Comparison of ENCODE assay signal across 18 cellular contexts in the genomic region with DNA sequence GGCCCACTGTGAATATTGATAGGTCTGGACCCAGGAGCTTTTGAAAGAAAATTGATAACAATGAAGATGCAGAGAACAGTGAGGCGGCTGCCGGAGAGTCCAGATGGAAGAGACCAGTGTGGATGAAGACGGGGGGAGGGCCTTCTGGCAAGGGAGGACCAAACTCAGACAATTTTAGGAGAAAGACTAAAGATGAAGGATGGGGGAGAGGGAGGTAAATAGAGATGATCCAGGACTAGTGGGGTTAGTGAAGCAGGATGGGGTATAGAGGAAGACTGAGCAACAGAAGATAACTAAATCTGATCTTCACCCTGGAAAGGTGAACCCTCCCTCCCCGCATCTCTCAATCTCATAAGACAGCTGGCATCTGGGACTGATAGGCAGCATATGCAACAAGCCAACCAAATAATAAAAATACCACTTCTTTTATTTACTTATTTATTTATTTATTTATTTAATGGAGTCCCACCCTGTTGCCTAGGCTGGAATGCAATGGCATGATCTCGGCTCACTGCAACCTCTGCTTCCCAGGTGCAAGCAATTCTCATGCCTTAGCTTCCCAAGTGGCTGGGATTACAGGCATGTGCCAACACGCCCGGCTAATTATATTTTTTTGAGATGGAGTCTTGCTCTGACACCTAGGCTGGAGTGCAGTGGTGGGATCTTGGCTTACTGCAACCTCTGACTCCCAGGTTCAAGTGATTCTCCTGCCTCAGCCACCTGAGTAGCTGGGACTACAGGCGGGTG. TPM values are rescaled to one million over a fixed set of nuclear protein-coding genes. Genes with fewer than 3 reads are reported as not detected.
DNase-seq lines count a peak whose midpoint lies in the region; ATAC-seq and TF ChIP-seq lines count a peak whose summit lies in the region.
"Had no signal": no experiment of that assay in that cellular context is flagged by ENCODE, and none has a peak within 500 bp of the region (broad histone marks: within the 10 kb centered on the region; RNA-seq: fewer than 3 reads in every experiment).

No MANE protein-coding gene starts in this region.

- CTCF ChIA-PET in PC-3 (lab: Charles Lee), result no interaction called here

- H2AFZ ChIP-seq in DND-41 (ENCODE audit: low read depth, low read length), result no peak overlapping the region
- no peak overlapping the region for H2AFZ ChIP-seq in PC-3 (ENCODE audit: low read length)

- ATAC-seq in CD4-positive, CD25-positive, alpha-beta regulatory T cell (ENCODE audit: low read depth in 2 of 2), result no peak
- peak; percentile 39; the same call in 2 of the 3 replicates for ATAC-seq in DND-41 (ENCODE audit: insufficient read depth, low read depth)
- ATAC-seq in PC-3, result no peak
- ATAC-seq: natural killer cell treated with Interleukin-12 subunit alpha and Interleukin-12 subunit beta and Interleukin-15 and Interleukin-18, amount 100 ng/mL, for 72 hours had no signal

- H3K4me1 ChIP-seq in CD4-positive, CD25-positive, alpha-beta regulatory T cell (ENCODE audit: control insufficient read depth, insufficient read depth, low read length, poor library complexity, severe bottlenecking), result no peaks in the 10 kb centered on the region
- H3K4me1 ChIP-seq in DND-41 (ENCODE audit: insufficient read depth, low read length) (no peaks in the 10 kb centered on the region), PC-3 (ENCODE audit: insufficient read depth, low read length) (peaks cover 25% of the 10 kb centered on the region)

- H3K9ac ChIP-seq in DND-41 (ENCODE audit: low read depth, low read length), result no peak overlapping the region
- H3K9ac ChIP-seq in PC-3 (ENCODE audit: low read length), result no peak overlapping the region

- POLR2A ChIA-PET in PC-3 (lab: Charles Lee; ENCODE audit: unreplicated experiment), result no interaction called here

- DNase-seq in CD4-positive, CD25-positive, alpha-beta regulatory T cell, result no peak
- DNase-seq in DND-41 (no peak), NCI-H2227 treated with DMSO at 0.1 percent for 48 hours (lab: John Stamatoyannopoulos, UW) (peak; percentile 35), chondrocyte (ENCODE audit: low spot score) (no peak), NCI-H345 treated with DMSO at 0.1 percent for 48 hours (lab: John Stamatoyannopoulos, UW; ENCODE audit: unreplicated experiment) (no peak), PC-3 (no peak)
- no peak for DNase-seq in activated T-helper 2 cell treated with anti-CD3 and anti-CD28 coated beads, Interferon-gamma antibody, Interleukin-2, Interleukin-4, amounts not matched to agents 10 μg/mL and 5 μg/mL and 100 μg/mL, durations not matched to agents 14 hours and 24 hours and 36 hours (ENCODE audit: low spot score)
- DNase-seq: activated B cell treated with CpG ODN at 0.5 μM for 24 hours; activated CD4-positive, alpha-beta memory T cell treated with anti-CD3 and anti-CD28 coated beads, Interleukin-2, amount 10 ng/mL, durations not matched to agents 7 days and 5 days; HFFc6; NCI-H1436; NCI-H82; posterior cingulate gyrus had no signal

- H3K4me3 ChIP-seq in CD4-positive, CD25-positive, alpha-beta regulatory T cell (ENCODE audit: low read depth, low read length), result no peak overlapping the region
- H3K4me3 ChIP-seq in DND-41 (ENCODE audit: low read depth in 1 of 2, low read length in 2 of 2) (no peak overlapping the region), PC-3 (ENCODE audit: low read length) (no peak overlapping the region)

- H3K9me2 ChIP-seq in PC-3 (replicated peaks; ENCODE audit: low read length), result no peaks in the 10 kb centered on the region

- no peak for TF ChIP-seq CTCF in DND-41 (IDR thresholded peaks at IDR 0.05; ENCODE audit: borderline replicate concordance, extremely low read depth, low read length, poor library complexity, severe bottlenecking)
- no peak for TF ChIP-seq CTCF in chondrocyte (IDR thresholded peaks at IDR 0.05)
- TF ChIP-seq CTCF in PC-3 (conservative IDR thresholded peaks at IDR 0.05; ENCODE audit: low read depth, low read length), result no peak

- H3K4me2 ChIP-seq in DND-41 (ENCODE audit: insufficient read depth, low read length) (no peak overlapping the region), PC-3 (ENCODE audit: low read length) (no peak overlapping the region)

- H3K27me3 Mint-ChIP-seq in CD4-positive, CD25-positive, alpha-beta regulatory T cell, result no peaks in the 10 kb centered on the region
- H3K27me3 Mint-ChIP-seq in chondrocyte (ENCODE audit: low read depth), result no peaks in the 10 kb centered on the region
- no peaks in the 10 kb centered on the region for H3K27me3 Mint-ChIP-seq in activated T-helper 2 cell treated with anti-CD3 and anti-CD28 coated beads, Interferon-gamma antibody, Interleukin-2, Interleukin-4, amounts not matched to agents 10 μg/mL and 5 μg/mL and 100 μg/mL, durations not matched to agents 14 hours and 24 hours and 36 hours (ENCODE audit: low read depth)
- H3K27me3 Mint-ChIP-seq: activated B cell treated with CpG ODN at 0.5 μM for 24 hours; activated CD4-positive, alpha-beta memory T cell treated with anti-CD3 and anti-CD28 coated beads, Interleukin-2, amount 10 ng/mL, durations not matched to agents 7 days and 5 days; activated naive CD4-positive, alpha-beta T cell treated with anti-CD3 and anti-CD28 coated beads, Interleukin-2, amount 50 U/mL, for 24 hours; natural killer cell treated with Interleukin-12 subunit alpha and Interleukin-12 subunit beta and Interleukin-15 and Interleukin-18, amount 100 ng/mL, for 72 hours had no signal

- H3K9me3 Mint-ChIP-seq in CD4-positive, CD25-positive, alpha-beta regulatory T cell, result no peaks in the 10 kb centered on the region
- H3K9me3 Mint-ChIP-seq in chondrocyte (ENCODE audit: low read depth), result no peaks in the 10 kb centered on the region
- no peaks in the 10 kb centered on the region for H3K9me3 Mint-ChIP-seq in activated T-helper 2 cell treated with anti-CD3 and anti-CD28 coated beads, Interferon-gamma antibody, Interleukin-2, Interleukin-4, amounts not matched to agents 10 μg/mL and 5 μg/mL and 100 μg/mL, durations not matched to agents 14 hours and 24 hours and 36 hours
- H3K9me3 Mint-ChIP-seq: activated B cell treated with CpG ODN at 0.5 μM for 24 hours; activated CD4-positive, alpha-beta memory T cell treated with anti-CD3 and anti-CD28 coated beads, Interleukin-2, amount 10 ng/mL, durations not matched to agents 7 days and 5 days; activated naive CD4-positive, alpha-beta T cell treated with anti-CD3 and anti-CD28 coated beads, Interleukin-2, amount 50 U/mL, for 24 hours; HFFc6; natural killer cell treated with Interleukin-12 subunit alpha and Interleukin-12 subunit beta and Interleukin-15 and Interleukin-18, amount 100 ng/mL, for 72 hours had no signal

- H3K27me3 ChIP-seq in CD4-positive, CD25-positive, alpha-beta regulatory T cell (ENCODE audit: control insufficient read depth, insufficient read depth, low read length), result no peaks in the 10 kb centered on the region
- no peaks in the 10 kb centered on the region for H3K27me3 ChIP-seq in DND-41 (ENCODE audit: insufficient read depth, low read length, poor library complexity)
- no peaks in the 10 kb centered on the region for H3K27me3 ChIP-seq in PC-3 (ENCODE audit: low read length)

- no peak overlapping the region for H3K4me3 Mint-ChIP-seq in CD4-positive, CD25-positive, alpha-beta regulatory T cell
- no peak overlapping the region for H3K4me3 Mint-ChIP-seq in chondrocyte (ENCODE audit: unreplicated experiment)
- H3K4me3 Mint-ChIP-seq in activated T-helper 2 cell treated with anti-CD3 and anti-CD28 coated beads, Interferon-gamma antibody, Interleukin-2, Interleukin-4, amounts not matched to agents 10 μg/mL and 5 μg/mL and 100 μg/mL, durations not matched to agents 14 hours and 24 hours and 36 hours (ENCODE audit: low read depth), result no peak overlapping the region
- H3K4me3 Mint-ChIP-seq: activated B cell treated with CpG ODN at 0.5 μM for 24 hours; activated CD4-positive, alpha-beta memory T cell treated with anti-CD3 and anti-CD28 coated beads, Interleukin-2, amount 10 ng/mL, durations not matched to agents 7 days and 5 days; activated naive CD4-positive, alpha-beta T cell treated with anti-CD3 and anti-CD28 coated beads, Interleukin-2, amount 50 U/mL, for 24 hours; HFFc6; natural killer cell treated with Interleukin-12 subunit alpha and Interleukin-12 subunit beta and Interleukin-15 and Interleukin-18, amount 100 ng/mL, for 72 hours had no signal

- no peak overlapping the region for H3K27ac ChIP-seq in CD4-positive, CD25-positive, alpha-beta regulatory T cell (ENCODE audit: insufficient read depth, low read length, poor library complexity, severe bottlenecking)
- H3K27ac ChIP-seq in DND-41 (ENCODE audit: low read length) (no peak overlapping the region), PC-3 (ENCODE audit: low read length) (no peak overlapping the region)
- H3K27ac ChIP-seq: C4-2B had no signal

- BruUV-seq in PC-3 (replicated peaks; lab: Mats Ljungman, UMichigan), result no TSS peak

- no peaks in the 10 kb centered on the region for H3K79me2 ChIP-seq in DND-41 (ENCODE audit: insufficient read depth, low read length)
- no peaks in the 10 kb centered on the region for H3K79me2 ChIP-seq in PC-3 (ENCODE audit: low read length)

- intact Hi-C loops in PC-3 (cut with micrococcal nuclease), result no loop called here
- intact Hi-C loops in activated T-helper 2 cell treated with anti-CD3 and anti-CD28 coated beads, Interferon-gamma antibody, Interleukin-2, Interleukin-4, amounts not matched to agents 10 μg/mL and 5 μg/mL and 100 μg/mL, durations not matched to agents 14 hours and 24 hours and 36 hours (cut with micrococcal nuclease), result no loop called here

- H4K20me1 ChIP-seq in DND-41 (ENCODE audit: insufficient read depth, low read length) (no peaks in the 10 kb centered on the region), PC-3 (ENCODE audit: low read length) (no peaks in the 10 kb centered on the region)

- peaks cover 14% of the 10 kb centered on the region for H3K36me3 Mint-ChIP-seq in CD4-positive, CD25-positive, alpha-beta regulatory T cell
- H3K36me3 Mint-ChIP-seq in chondrocyte (ENCODE audit: low read depth), result peaks cover 21% of the 10 kb centered on the region
- H3K36me3 Mint-ChIP-seq in activated T-helper 2 cell treated with anti-CD3 and anti-CD28 coated beads, Interferon-gamma antibody, Interleukin-2, Interleukin-4, amounts not matched to agents 10 μg/mL and 5 μg/mL and 100 μg/mL, durations not matched to agents 14 hours and 24 hours and 36 hours (ENCODE audit: low read depth), result peaks cover 31% of the 10 kb centered on the region

- H3K36me3 ChIP-seq in CD4-positive, CD25-positive, alpha-beta regulatory T cell (ENCODE audit: control insufficient read depth, insufficient read depth, low read length), result peaks cover 37% of the 10 kb centered on the region
- peaks cover 41% of the 10 kb centered on the region for H3K36me3 ChIP-seq in DND-41 (ENCODE audit: insufficient read depth, low read length)
- H3K36me3 ChIP-seq in PC-3 (ENCODE audit: low read depth, low read length), result peaks cover 24% of the 10 kb centered on the region

- peaks cover 0 to 7% (median 1%) of the 10 kb centered on the region in 4 donors for H3K4me1 Mint-ChIP-seq in CD4-positive, CD25-positive, alpha-beta regulatory T cell
- H3K4me1 Mint-ChIP-seq in chondrocyte (ENCODE audit: low read depth), result peaks cover 8% of the 10 kb centered on the region
- no peaks in the 10 kb centered on the region for H3K4me1 Mint-ChIP-seq in activated T-helper 2 cell treated with anti-CD3 and anti-CD28 coated beads, Interferon-gamma antibody, Interleukin-2, Interleukin-4, amounts not matched to agents 10 μg/mL and 5 μg/mL and 100 μg/mL, durations not matched to agents 14 hours and 24 hours and 36 hours (ENCODE audit: low read depth)
- H3K4me1 Mint-ChIP-seq: activated B cell treated with CpG ODN at 0.5 μM for 24 hours had no signal

- peak overlapping the region in 2 of 3 donors; percentile 58 to 79 for H3K27ac Mint-ChIP-seq in CD4-positive, CD25-positive, alpha-beta regulatory T cell
- H3K27ac Mint-ChIP-seq in chondrocyte (ENCODE audit: unreplicated experiment), result peak overlapping the region; percentile 66
- H3K27ac Mint-ChIP-seq in activated T-helper 2 cell treated with anti-CD3 and anti-CD28 coated beads, Interferon-gamma antibody, Interleukin-2, Interleukin-4, amounts not matched to agents 10 μg/mL and 5 μg/mL and 100 μg/mL, durations not matched to agents 14 hours and 24 hours and 36 hours, result no peak overlapping the region
- H3K27ac Mint-ChIP-seq: activated B cell treated with CpG ODN at 0.5 μM for 24 hours; activated CD4-positive, alpha-beta memory T cell treated with anti-CD3 and anti-CD28 coated beads, Interleukin-2, amount 10 ng/mL, durations not matched to agents 7 days and 5 days; activated naive CD4-positive, alpha-beta T cell treated with anti-CD3 and anti-CD28 coated beads, Interleukin-2, amount 50 U/mL, for 24 hours; HFFc6; natural killer cell treated with Interleukin-12 subunit alpha and Interleukin-12 subunit beta and Interleukin-15 and Interleukin-18, amount 100 ng/mL, for 72 hours had no signal

- no peaks in the 10 kb centered on the region for H3K9me3 ChIP-seq in CD4-positive, CD25-positive, alpha-beta regulatory T cell (ENCODE audit: control insufficient read depth in 2 of 2, low read length in 2 of 2)
- no peaks in the 10 kb centered on the region for H3K9me3 ChIP-seq in DND-41 (ENCODE audit: insufficient read depth, low read length, severe bottlenecking)
- H3K9me3 ChIP-seq in PC-3 (ENCODE audit: low read length), result no peaks in the 10 kb centered on the region

- H3F3A ChIP-seq in PC-3 (ENCODE audit: low read length, unreplicated experiment), result peaks cover 6% of the 10 kb centered on the region

RNA-seq across cellular contexts. Expression of a gene that starts 10.5 kb away (rescaled TPM):
- total RNA-seq in CD4-positive, CD25-positive, alpha-beta regulatory T cell, result 123 TPM
- polyA plus RNA-seq in CD4-positive, CD25-positive, alpha-beta regulatory T cell, result 100 to 1,000 TPM; 191 to 216 (median 204) TPM
- total RNA-seq in chondrocyte (120 to 142 TPM (median 131 TPM) in 3 replicates), PC-3 (2014; rRNA removed) (413 and 442 TPM in 2 replicates)
- 287 and 293 TPM in 2 replicates for total RNA-seq in activated T-helper 2 cell treated with anti-CD3 and anti-CD28 coated beads, Interferon-gamma antibody, Interleukin-2, Interleukin-4, amounts not matched to agents 10 μg/mL and 5 μg/mL and 100 μg/mL, durations not matched to agents 14 hours and 24 hours and 36 hours

RNA-seq across cellular contexts. Expression of a gene that starts 10.6 kb away (rescaled TPM):
- 14.2 TPM for total RNA-seq in CD4-positive, CD25-positive, alpha-beta regulatory T cell
- polyA plus RNA-seq in CD4-positive, CD25-positive, alpha-beta regulatory T cell, result 1 to 10 TPM; 4.6 to 6.2 (median 5.5) TPM
- 20.8 to 23.9 TPM (median 22.8 TPM) in 3 replicates for total RNA-seq in chondrocyte
- 4.2 and 7.7 TPM in 2 replicates for total RNA-seq in PC-3 (2014; rRNA removed)
- total RNA-seq in activated T-helper 2 cell treated with anti-CD3 and anti-CD28 coated beads, Interferon-gamma antibody, Interleukin-2, Interleukin-4, amounts not matched to agents 10 μg/mL and 5 μg/mL and 100 μg/mL, durations not matched to agents 14 hours and 24 hours and 36 hours, result 10.7 and 12.1 TPM in 2 replicates

RNA-seq across cellular contexts. Expression of a gene that starts 14.3 kb away (rescaled TPM):
- 0.44 TPM for total RNA-seq in CD4-positive, CD25-positive, alpha-beta regulatory T cell
- not detected for polyA plus RNA-seq in CD4-positive, CD25-positive, alpha-beta regulatory T cell
- total RNA-seq in chondrocyte, result 1.4 to 3.1 TPM (median 2.9 TPM) in 3 replicates
- total RNA-seq in PC-3 (2014; rRNA removed), result 1.3 and 1.6 TPM in 2 replicates
- 0.78 and 0.80 TPM in 2 replicates for total RNA-seq in activated T-helper 2 cell treated with anti-CD3 and anti-CD28 coated beads, Interferon-gamma antibody, Interleukin-2, Interleukin-4, amounts not matched to agents 10 μg/mL and 5 μg/mL and 100 μg/mL, durations not matched to agents 14 hours and 24 hours and 36 hours

RNA-seq across cellular contexts. Expression of a gene that starts 18.3 kb away (rescaled TPM):
- 388 TPM for total RNA-seq in CD4-positive, CD25-positive, alpha-beta regulatory T cell
- polyA plus RNA-seq in CD4-positive, CD25-positive, alpha-beta regulatory T cell, result 1,000 to 10,000 TPM in 2 of 4 donors, 100 to 1,000 TPM in 2; 968 to 1,114 (median 1,027) TPM
- total RNA-seq in chondrocyte (not detected in 3 replicates), PC-3 (2014; rRNA removed) (3.6 and 4.3 TPM in 2 replicates)
- 221 and 232 TPM in 2 replicates for total RNA-seq in activated T-helper 2 cell treated with anti-CD3 and anti-CD28 coated beads, Interferon-gamma antibody, Interleukin-2, Interleukin-4, amounts not matched to agents 10 μg/mL and 5 μg/mL and 100 μg/mL, durations not matched to agents 14 hours and 24 hours and 36 hours
- total RNA-seq: HFFc6 had no signal
- polyA plus RNA-seq: AG04450 had no signal

RNA-seq across cellular contexts. Expression of a gene that starts 23.8 kb away (rescaled TPM):
- total RNA-seq in CD4-positive, CD25-positive, alpha-beta regulatory T cell, result not detected
- under 1 TPM in 1 of 4 donors, not detected in 3; 0.09 TPM for polyA plus RNA-seq in CD4-positive, CD25-positive, alpha-beta regulatory T cell
- not detected in 3 replicates for total RNA-seq in chondrocyte
- not detected in 2 replicates for total RNA-seq in PC-3 (2014; rRNA removed)
- total RNA-seq in activated T-helper 2 cell treated with anti-CD3 and anti-CD28 coated beads, Interferon-gamma antibody, Interleukin-2, Interleukin-4, amounts not matched to agents 10 μg/mL and 5 μg/mL and 100 μg/mL, durations not matched to agents 14 hours and 24 hours and 36 hours, result 0.14 TPM in 1 of 2 replicates, not detected in the other
- total RNA-seq: activated B cell treated with CpG ODN at 0.5 μM for 24 hours, HFFc6, mesenteric fat pad had no signal
- polyA plus RNA-seq: AG04450 had no signal
